ENCODE assay signal across 8 cellular contexts in genomic region chr22:41919357-41920224, GRCh38. TPM values are rescaled to one million over a fixed set of nuclear protein-coding genes. Genes with fewer than 3 reads are reported as not detected.
DNase-seq lines count a peak whose midpoint lies in the region; ATAC-seq, FAIRE-seq and TF ChIP-seq lines count a peak whose summit lies in the region.

No MANE protein-coding gene starts in this region.

- WGBS in small intestine, 3 donors, result 3 to 5% (median 3%) methylated on average over 55 to 62 of the region's 62 CpGs

- no peak for FAIRE-seq in small intestine (lab: Jason Lieb, UNC)

- H3K27me3 Mint-ChIP-seq in activated naive CD8-positive, alpha-beta T cell treated with anti-CD3 and anti-CD28 coated beads, Interleukin-2, amount 50 U/mL, for 24 hours, result peaks cover 19% of the 10 kb centered on the region

- DNase-seq in GM06990 (ENCODE audit: extremely low read depth, insufficient read length) (peak; percentile 88), NCI-H69 (lab: John Stamatoyannopoulos, UW) (peak; percentile 34), small intestine (peak; percentile 58), DMS114 treated with DMSO at 0.1 percent for 48 hours (lab: John Stamatoyannopoulos, UW; ENCODE audit: unreplicated experiment) (no peak)
- peak; percentile 72 for DNase-seq in activated naive CD8-positive, alpha-beta T cell treated with anti-CD3 and anti-CD28 coated beads, Interleukin-2, amount 50 U/mL, for 24 hours

- H3K36me3 Mint-ChIP-seq in activated naive CD8-positive, alpha-beta T cell treated with anti-CD3 and anti-CD28 coated beads, Interleukin-2, amount 50 U/mL, for 24 hours (ENCODE audit: low read depth), result peaks cover 2% of the 10 kb centered on the region

- H3K4me3 Mint-ChIP-seq in activated naive CD8-positive, alpha-beta T cell treated with anti-CD3 and anti-CD28 coated beads, Interleukin-2, amount 50 U/mL, for 24 hours, result peak overlapping the region; percentile 58

- peaks cover 6% of the 10 kb centered on the region for H3K36me3 ChIP-seq in GM06990 (ENCODE audit: control insufficient read depth, insufficient read depth, low read length)
- no peaks in the 10 kb centered on the region for H3K36me3 ChIP-seq in small intestine (ENCODE audit: control insufficient read depth in 2 of 2, insufficient read depth in 2 of 2, low read length in 2 of 2)

- H3K27me3 ChIP-seq in GM06990 (replicated peaks; ENCODE audit: control insufficient read depth, insufficient read depth, low read length) (no peaks in the 10 kb centered on the region), small intestine (ENCODE audit: control insufficient read depth in 2 of 2, insufficient read depth in 2 of 2, low read length in 2 of 2) (peaks cover 0 to 9% of the 10 kb centered on the region in 2 donors)

- peak overlapping the region; percentile 42 for H3K27ac Mint-ChIP-seq in activated naive CD8-positive, alpha-beta T cell treated with anti-CD3 and anti-CD28 coated beads, Interleukin-2, amount 50 U/mL, for 24 hours

- no peaks in the 10 kb centered on the region for H3K4me1 ChIP-seq in small intestine (ENCODE audit: control insufficient read depth in 2 of 2, insufficient read depth in 1 of 2, low read depth in 1 of 2, low read length in 1 of 2)

- H3K4me1 Mint-ChIP-seq in activated naive CD8-positive, alpha-beta T cell treated with anti-CD3 and anti-CD28 coated beads, Interleukin-2, amount 50 U/mL, for 24 hours, result peaks cover 35% of the 10 kb centered on the region

- no peak for TF ChIP-seq CTCF in GM06990 (IDR thresholded peaks at IDR 0.05; ENCODE audit: insufficient read depth, low read length, poor library complexity, severe bottlenecking)

- H3K9me3 ChIP-seq in small intestine (ENCODE audit: control insufficient read depth, low read depth), result no peaks in the 10 kb centered on the region

- peak overlapping the region in 1 of 2 donors; percentile 67 for H3K27ac ChIP-seq in small intestine (ENCODE audit: low read depth in 1 of 2, low read length in 1 of 2)

- H3K9me3 Mint-ChIP-seq in activated naive CD8-positive, alpha-beta T cell treated with anti-CD3 and anti-CD28 coated beads, Interleukin-2, amount 50 U/mL, for 24 hours, result no peaks in the 10 kb centered on the region

- ATAC-seq in GM21529 (IDR thresholded peaks at IDR 0.05; ENCODE audit: unreplicated experiment) (peak; percentile 39), HG03025 (IDR thresholded peaks at IDR 0.05; ENCODE audit: low FRiP score, unreplicated experiment) (no peak)
- peak; percentile 52 for ATAC-seq in activated naive CD8-positive, alpha-beta T cell treated with anti-CD3 and anti-CD28 coated beads, Interleukin-2, amount 50 U/mL, for 24 hours

- peak overlapping the region; percentile 61 for H3K4me3 ChIP-seq in GM06990 (replicated peaks; ENCODE audit: low read depth, low read length)
- H3K4me3 ChIP-seq in iPS-11a (ENCODE audit: low read depth, low read length), result peak overlapping the region; percentile 42
- peak overlapping the region; percentile 14 to 32 for H3K4me3 ChIP-seq in small intestine (ENCODE audit: low read depth in 1 of 2, low read length in 2 of 2)

RNA-seq across cellular contexts. Expression of gene SHISA8, which starts 4.7 kb away (rescaled TPM):
- under 1 TPM in 1 of 3 donors, not detected in 2; 0.04 TPM for polyA plus RNA-seq in small intestine

RNA-seq across cellular contexts. Expression of gene TNFRSF13C, which starts 7.0 kb away (rescaled TPM):
- polyA plus RNA-seq in small intestine, result 1 to 10 TPM in 1 of 3 donors, under 1 TPM in 1, not detected in 1; 0.54 to 1.3 TPM

RNA-seq across cellular contexts. Expression of gene CENPM, which starts 27.4 kb away (rescaled TPM):
- polyA plus RNA-seq in small intestine, result 10 to 100 TPM in 1 of 3 donors, 1 to 10 TPM in 2; 2.2 to 42.0 (median 4.7) TPM

RNA-seq across cellular contexts. Expression of gene SEPTIN3, which starts 49.7 kb away (rescaled TPM):
- polyA plus RNA-seq in small intestine, result 1 to 10 TPM in 1 of 3 donors, under 1 TPM in 1, not detected in 1; 0.81 to 1.2 TPM
